ENCODE assay signal across 15 cellular contexts in the genomic region with DNA sequence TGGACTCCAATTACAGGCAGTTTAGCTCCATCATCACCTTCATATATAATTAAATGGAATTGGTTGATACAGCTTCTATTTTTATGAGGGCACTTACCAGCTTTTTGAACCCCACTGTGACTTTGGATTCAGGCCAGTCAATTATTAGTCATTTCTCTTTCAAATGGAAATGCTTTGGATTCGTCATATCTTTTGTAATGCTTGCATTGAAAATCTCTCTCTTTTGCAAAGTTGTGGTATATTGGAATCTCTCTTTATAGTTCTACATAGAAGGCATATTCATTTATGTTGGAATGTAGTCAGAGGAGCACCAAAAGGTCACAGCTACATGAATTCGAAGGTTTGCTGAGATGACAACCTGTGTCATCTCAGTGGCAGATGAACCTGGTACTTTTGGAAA.
DNase-seq lines count a peak whose midpoint lies in the region; ATAC-seq and TF ChIP-seq lines count a peak whose summit lies in the region.
"Had no signal": no experiment of that assay in that cellular context is flagged by ENCODE, and none has a peak within 500 bp of the region (broad histone marks: within the 10 kb centered on the region; RNA-seq: fewer than 3 reads in every experiment).

No MANE protein-coding gene starts in this region.

- H3K36me3 ChIP-seq in heart left ventricle = no peaks in the 10 kb centered on the region
- H3K36me3 ChIP-seq: uterus had no signal

- no peak for TF ChIP-seq POLR2A in heart left ventricle (IDR thresholded peaks at IDR 0.05)

- no peak for ATAC-seq in heart left ventricle
- no peak for ATAC-seq in HG03196 (IDR thresholded peaks at IDR 0.05; ENCODE audit: unreplicated experiment)
- ATAC-seq: CD8-positive, alpha-beta T cell had no signal

- no peaks in the 10 kb centered on the region for H3K9me3 ChIP-seq in heart left ventricle
- H3K9me3 ChIP-seq: uterus had no signal

- no peak overlapping the region for H3K4me3 ChIP-seq in heart left ventricle
- H3K4me3 ChIP-seq: uterus had no signal

- intact Hi-C loops in heart left ventricle (cut with DNase I) = loop anchor here in 1 of 10 donors (5.0 kb wide), 1 partner anchor 52 kb away; no protein-coding TSS in a partner anchor

- H3K4me1 ChIP-seq in heart left ventricle = no peaks in the 10 kb centered on the region
- H3K4me1 ChIP-seq: uterus had no signal

- 70 to 87% (median 78%) methylated on average over 2 of the region's 2 CpGs for WGBS in heart left ventricle, 4 donors

- no peaks in the 10 kb centered on the region for H3K27me3 ChIP-seq in heart left ventricle
- H3K27me3 ChIP-seq: uterus had no signal

- no peak for TF ChIP-seq CTCF in heart left ventricle (IDR thresholded peaks at IDR 0.05)

- DNase-seq in COLO829 (ENCODE audit: low spot score) (peak; percentile 39), NCI-H1092 treated with DMSO at 0.1 percent for 48 hours (lab: John Stamatoyannopoulos, UW) (peak; percentile 65), NCI-H748 treated with DMSO at 0.1 percent for 48 hours (lab: John Stamatoyannopoulos, UW) (peak; percentile 82), dermis blood vessel endothelial cell (peak; percentile 51), heart left ventricle (no peak), cerebellar nuclear complex (lab: John Stamatoyannopoulos, UW) (no peak), NCI-H345 (lab: John Stamatoyannopoulos, UW) (no peak)
- DNase-seq: activated CD4-positive, alpha-beta T cell treated with anti-CD3 and anti-CD28 coated beads for 1 hour; activated gamma-delta T cell treated with Interleukin-2 at 50 U/mL for 16 hours; aorta; CD8-positive, alpha-beta T cell; mesendoderm; SHP77 treated with DMSO at 0.1 percent for 48 hours; uterus had no signal

- H3K27ac ChIP-seq in heart left ventricle = no peak overlapping the region
- H3K27ac ChIP-seq: uterus had no signal

Comparison
In these comparisons a context has a peak if more than half of its experiments do, and no peak if none do; other contexts are left out.
1. DNase-seq: peak in COLO829 (single experiment), NCI-H1092 treated with DMSO at 0.1 percent for 48 hours (single experiment), NCI-H748 treated with DMSO at 0.1 percent for 48 hours (single experiment) and dermis blood vessel endothelial cell (single experiment); none in heart left ventricle (0 of 5), cerebellar nuclear complex (0 of 2) and NCI-H345 (single experiment).